ENCODE assay signal across 1 cellular context in the genomic region with DNA sequence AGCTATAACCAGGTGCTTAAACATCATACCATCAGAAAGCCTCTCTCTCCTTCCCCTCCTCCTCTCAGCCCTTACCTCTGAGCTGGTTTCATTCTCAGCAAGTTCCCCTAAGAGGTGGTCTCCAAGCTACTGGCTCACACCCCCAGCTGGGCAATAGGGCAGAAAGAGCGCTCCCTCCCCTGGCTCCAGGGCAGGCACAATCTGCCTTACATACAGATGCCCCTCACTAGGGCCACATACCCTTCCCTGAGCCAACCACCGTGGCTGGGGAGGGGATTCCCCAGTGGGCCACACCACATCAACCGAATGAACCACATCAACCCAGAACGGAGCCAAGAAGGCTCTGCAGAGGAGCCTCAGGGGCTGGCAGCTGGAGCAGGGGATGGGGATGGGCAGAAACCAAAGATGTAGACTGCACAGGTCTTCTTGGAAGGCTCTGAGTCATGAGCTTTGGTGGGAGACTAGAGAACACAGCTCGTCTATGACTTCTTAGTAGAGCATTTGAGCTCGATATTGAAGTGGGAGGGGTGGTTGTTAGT.
TF ChIP-seq lines count a peak whose summit lies in the region.

No MANE protein-coding gene starts in this region.

TF ChIP-seq in WTC11, 78 proteins besides CTCF, POLR2A, EP300 and RAD21 (continued from another document):
- TF ChIP-seq, protein P1, sequence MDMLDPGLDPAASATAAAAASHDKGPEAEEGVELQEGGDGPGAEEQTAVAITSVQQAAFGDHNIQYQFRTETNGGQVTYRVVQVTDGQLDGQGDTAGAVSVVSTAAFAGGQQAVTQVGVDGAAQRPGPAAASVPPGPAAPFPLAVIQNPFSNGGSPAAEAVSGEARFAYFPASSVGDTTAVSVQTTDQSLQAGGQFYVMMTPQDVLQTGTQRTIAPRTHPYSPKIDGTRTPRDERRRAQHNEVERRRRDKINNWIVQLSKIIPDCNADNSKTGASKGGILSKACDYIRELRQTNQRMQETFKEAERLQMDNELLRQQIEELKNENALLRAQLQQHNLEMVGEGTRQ (CRISPR knock-in tag; IDR thresholded peaks at IDR 0.05), result no peak
- TF ChIP-seq SMAD4 (CRISPR knock-in tag; IDR thresholded peaks at IDR 0.05) (no peak), PRRX2 (CRISPR knock-in tag; IDR thresholded peaks at IDR 0.05) (no peak), CREB1 (CRISPR knock-in tag; IDR thresholded peaks at IDR 0.05) (no peak), TCF7 (CRISPR knock-in tag; IDR thresholded peaks at IDR 0.05; ENCODE audit: low read depth) (no peak), ESRRA (CRISPR knock-in tag; IDR thresholded peaks at IDR 0.05; ENCODE audit: borderline replicate concordance) (no peak), TEAD4 (CRISPR knock-in tag; IDR thresholded peaks at IDR 0.05) (no peak)
- TF ChIP-seq, protein P2, sequence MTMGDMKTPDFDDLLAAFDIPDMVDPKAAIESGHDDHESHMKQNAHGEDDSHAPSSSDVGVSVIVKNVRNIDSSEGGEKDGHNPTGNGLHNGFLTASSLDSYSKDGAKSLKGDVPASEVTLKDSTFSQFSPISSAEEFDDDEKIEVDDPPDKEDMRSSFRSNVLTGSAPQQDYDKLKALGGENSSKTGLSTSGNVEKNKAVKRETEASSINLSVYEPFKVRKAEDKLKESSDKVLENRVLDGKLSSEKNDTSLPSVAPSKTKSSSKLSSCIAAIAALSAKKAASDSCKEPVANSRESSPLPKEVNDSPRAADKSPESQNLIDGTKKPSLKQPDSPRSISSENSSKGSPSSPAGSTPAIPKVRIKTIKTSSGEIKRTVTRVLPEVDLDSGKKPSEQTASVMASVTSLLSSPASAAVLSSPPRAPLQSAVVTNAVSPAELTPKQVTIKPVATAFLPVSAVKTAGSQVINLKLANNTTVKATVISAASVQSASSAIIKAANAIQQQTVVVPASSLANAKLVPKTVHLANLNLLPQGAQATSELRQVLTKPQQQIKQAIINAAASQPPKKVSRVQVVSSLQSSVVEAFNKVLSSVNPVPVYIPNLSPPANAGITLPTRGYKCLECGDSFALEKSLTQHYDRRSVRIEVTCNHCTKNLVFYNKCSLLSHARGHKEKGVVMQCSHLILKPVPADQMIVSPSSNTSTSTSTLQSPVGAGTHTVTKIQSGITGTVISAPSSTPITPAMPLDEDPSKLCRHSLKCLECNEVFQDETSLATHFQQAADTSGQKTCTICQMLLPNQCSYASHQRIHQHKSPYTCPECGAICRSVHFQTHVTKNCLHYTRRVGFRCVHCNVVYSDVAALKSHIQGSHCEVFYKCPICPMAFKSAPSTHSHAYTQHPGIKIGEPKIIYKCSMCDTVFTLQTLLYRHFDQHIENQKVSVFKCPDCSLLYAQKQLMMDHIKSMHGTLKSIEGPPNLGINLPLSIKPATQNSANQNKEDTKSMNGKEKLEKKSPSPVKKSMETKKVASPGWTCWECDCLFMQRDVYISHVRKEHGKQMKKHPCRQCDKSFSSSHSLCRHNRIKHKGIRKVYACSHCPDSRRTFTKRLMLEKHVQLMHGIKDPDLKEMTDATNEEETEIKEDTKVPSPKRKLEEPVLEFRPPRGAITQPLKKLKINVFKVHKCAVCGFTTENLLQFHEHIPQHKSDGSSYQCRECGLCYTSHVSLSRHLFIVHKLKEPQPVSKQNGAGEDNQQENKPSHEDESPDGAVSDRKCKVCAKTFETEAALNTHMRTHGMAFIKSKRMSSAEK (CRISPR knock-in tag; IDR thresholded peaks at IDR 0.05; ENCODE audit: borderline replicate concordance), result no peak
- TF ChIP-seq, protein P3, sequence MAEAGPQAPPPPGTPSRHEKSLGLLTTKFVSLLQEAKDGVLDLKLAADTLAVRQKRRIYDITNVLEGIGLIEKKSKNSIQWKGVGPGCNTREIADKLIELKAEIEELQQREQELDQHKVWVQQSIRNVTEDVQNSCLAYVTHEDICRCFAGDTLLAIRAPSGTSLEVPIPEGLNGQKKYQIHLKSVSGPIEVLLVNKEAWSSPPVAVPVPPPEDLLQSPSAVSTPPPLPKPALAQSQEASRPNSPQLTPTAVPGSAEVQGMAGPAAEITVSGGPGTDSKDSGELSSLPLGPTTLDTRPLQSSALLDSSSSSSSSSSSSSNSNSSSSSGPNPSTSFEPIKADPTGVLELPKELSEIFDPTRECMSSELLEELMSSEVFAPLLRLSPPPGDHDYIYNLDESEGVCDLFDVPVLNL (CRISPR knock-in tag; IDR thresholded peaks at IDR 0.05; ENCODE audit: borderline replicate concordance, low read depth), result no peak
- TF ChIP-seq, protein P4, sequence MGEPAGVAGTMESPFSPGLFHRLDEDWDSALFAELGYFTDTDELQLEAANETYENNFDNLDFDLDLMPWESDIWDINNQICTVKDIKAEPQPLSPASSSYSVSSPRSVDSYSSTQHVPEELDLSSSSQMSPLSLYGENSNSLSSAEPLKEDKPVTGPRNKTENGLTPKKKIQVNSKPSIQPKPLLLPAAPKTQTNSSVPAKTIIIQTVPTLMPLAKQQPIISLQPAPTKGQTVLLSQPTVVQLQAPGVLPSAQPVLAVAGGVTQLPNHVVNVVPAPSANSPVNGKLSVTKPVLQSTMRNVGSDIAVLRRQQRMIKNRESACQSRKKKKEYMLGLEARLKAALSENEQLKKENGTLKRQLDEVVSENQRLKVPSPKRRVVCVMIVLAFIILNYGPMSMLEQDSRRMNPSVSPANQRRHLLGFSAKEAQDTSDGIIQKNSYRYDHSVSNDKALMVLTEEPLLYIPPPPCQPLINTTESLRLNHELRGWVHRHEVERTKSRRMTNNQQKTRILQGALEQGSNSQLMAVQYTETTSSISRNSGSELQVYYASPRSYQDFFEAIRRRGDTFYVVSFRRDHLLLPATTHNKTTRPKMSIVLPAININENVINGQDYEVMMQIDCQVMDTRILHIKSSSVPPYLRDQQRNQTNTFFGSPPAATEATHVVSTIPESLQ (CRISPR knock-in tag; IDR thresholded peaks at IDR 0.05), result no peak
- TF ChIP-seq, protein P5, sequence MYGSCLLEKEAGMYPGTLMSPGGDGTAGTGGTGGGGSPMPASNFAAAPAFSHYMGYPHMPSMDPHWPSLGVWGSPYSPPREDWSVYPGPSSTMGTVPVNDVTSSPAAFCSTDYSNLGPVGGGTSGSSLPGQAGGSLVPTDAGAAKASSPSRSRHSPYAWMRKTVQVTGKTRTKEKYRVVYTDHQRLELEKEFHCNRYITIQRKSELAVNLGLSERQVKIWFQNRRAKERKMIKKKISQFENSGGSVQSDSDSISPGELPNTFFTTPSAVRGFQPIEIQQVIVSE (CRISPR knock-in tag; IDR thresholded peaks at IDR 0.05; ENCODE audit: borderline replicate concordance), result no peak
